ENCODE assay signal across 8 cellular contexts in genomic region chr3:16264174-16264707, GRCh38. TPM values are rescaled to one million over a fixed set of nuclear protein-coding genes. Genes with fewer than 3 reads are reported as not detected.
DNase-seq lines count a peak whose midpoint lies in the region; ATAC-seq lines count a peak whose summit lies in the region.

No MANE protein-coding gene starts in this region.

- H3K4ac ChIP-seq in mesenchymal stem cell (ENCODE audit: low read depth in 1 of 2, low read length in 2 of 2) = peak overlapping the region; percentile 66 to 89

- no peak overlapping the region for H3K23ac ChIP-seq in mesenchymal stem cell (ENCODE audit: low read length in 2 of 2)

- H2BK120ac ChIP-seq in mesenchymal stem cell (ENCODE audit: low read depth, low read length) = no peak overlapping the region

- peak overlapping the region in 1 of 2 experiments; percentile 78 for H3K18ac ChIP-seq in mesenchymal stem cell (ENCODE audit: low read depth in 1 of 2, low read length in 2 of 2)

- peak overlapping the region; percentile 100 for H3K9ac ChIP-seq in mesenchymal stem cell (ENCODE audit: low read length)

- H3K9me3 ChIP-seq in mesenchymal stem cell (ENCODE audit: control insufficient read depth, low read length) = no peaks in the 10 kb centered on the region

- no peak overlapping the region for H2BK15ac ChIP-seq in mesenchymal stem cell (ENCODE audit: low read depth, poor library complexity, severe bottlenecking)

- peak overlapping the region; percentile 82 to 93 for H3K4me3 ChIP-seq in mesenchymal stem cell (ENCODE audit: insufficient read depth in 1 of 2, low read depth in 1 of 2, low read length in 2 of 2)

- H3K36me3 ChIP-seq in mesenchymal stem cell (ENCODE audit: control insufficient read depth in 1 of 2, insufficient read depth in 2 of 2, low read depth in 1 of 2, low read length in 2 of 2) = peaks cover 0 to 37% of the 10 kb centered on the region in 2 experiments

- H3K27ac ChIP-seq in mesenchymal stem cell (ENCODE audit: low read length, poor library complexity, severe bottlenecking) = peak overlapping the region; percentile 64

- no peaks in the 10 kb centered on the region for H3K27me3 ChIP-seq in mesenchymal stem cell (ENCODE audit: control insufficient read depth in 1 of 2, insufficient read depth in 1 of 2, low read length in 2 of 2)

- no peak overlapping the region for H3K14ac ChIP-seq in mesenchymal stem cell (ENCODE audit: low read length in 2 of 2)

- H3K4me1 ChIP-seq in mesenchymal stem cell (ENCODE audit: control insufficient read depth, insufficient read depth, low read depth, low read length) = peaks cover 2% of the 10 kb centered on the region

- no peak overlapping the region for H4K91ac ChIP-seq in mesenchymal stem cell (ENCODE audit: low read length)

- peak overlapping the region; percentile 74 for H4K8ac ChIP-seq in mesenchymal stem cell (ENCODE audit: low read length)

- H2AFZ ChIP-seq in mesenchymal stem cell (ENCODE audit: low read depth, low read length) = peak overlapping the region; percentile 76

- WGBS in mesenchymal stem cell = 2% methylated on average over 20 of the region's 21 CpGs

- no peak overlapping the region for H2AK5ac ChIP-seq in mesenchymal stem cell (ENCODE audit: low read length, severe bottlenecking)

- H3K4me2 ChIP-seq in mesenchymal stem cell (ENCODE audit: low read length, poor library complexity, severe bottlenecking) = peak overlapping the region; percentile 97

- no peak overlapping the region for H2BK5ac ChIP-seq in mesenchymal stem cell (ENCODE audit: low read depth, low read length, poor library complexity, severe bottlenecking)

- DNase-seq in astrocyte of the hippocampus (ENCODE audit: low read depth, low spot score) (peak; percentile 16), mesenchymal stem cell (no peak), COLO829 (ENCODE audit: low spot score) (no peak), ecto neural progenitor cell (ENCODE audit: low spot score) (no peak), T-helper 9 cell (no peak), AG08395 (ENCODE audit: low spot score) (no peak)

- peaks cover 23% of the 10 kb centered on the region for H3K79me1 ChIP-seq in mesenchymal stem cell (replicated peaks; ENCODE audit: low read length, poor library complexity, severe bottlenecking)

- no peak overlapping the region for H2BK12ac ChIP-seq in mesenchymal stem cell (ENCODE audit: low read length in 2 of 2)

- ATAC-seq in GM18499 (IDR thresholded peaks at IDR 0.05; ENCODE audit: insufficient read depth, unreplicated experiment) (peak; percentile 0), HG03439 (IDR thresholded peaks at IDR 0.05; ENCODE audit: unreplicated experiment) (peak; percentile 6)

RNA-seq across cellular contexts. Expression of gene DPH3, which starts 0.5 kb away (rescaled TPM):
- 38.5 TPM for polyA plus RNA-seq in mesenchymal stem cell (2013, experiment 1 of 2)
- 40.8 TPM for polyA plus RNA-seq in mesenchymal stem cell (2013, experiment 2 of 2)

RNA-seq across cellular contexts. Expression of gene OXNAD1, which starts 0.8 kb away (rescaled TPM):
- polyA plus RNA-seq in mesenchymal stem cell (2013, experiment 1 of 2) = 4.5 TPM
- polyA plus RNA-seq in mesenchymal stem cell (2013, experiment 2 of 2) = 3.8 TPM
